Comparison of ENCODE assay signal across 1 cellular context in the genomic region with DNA sequence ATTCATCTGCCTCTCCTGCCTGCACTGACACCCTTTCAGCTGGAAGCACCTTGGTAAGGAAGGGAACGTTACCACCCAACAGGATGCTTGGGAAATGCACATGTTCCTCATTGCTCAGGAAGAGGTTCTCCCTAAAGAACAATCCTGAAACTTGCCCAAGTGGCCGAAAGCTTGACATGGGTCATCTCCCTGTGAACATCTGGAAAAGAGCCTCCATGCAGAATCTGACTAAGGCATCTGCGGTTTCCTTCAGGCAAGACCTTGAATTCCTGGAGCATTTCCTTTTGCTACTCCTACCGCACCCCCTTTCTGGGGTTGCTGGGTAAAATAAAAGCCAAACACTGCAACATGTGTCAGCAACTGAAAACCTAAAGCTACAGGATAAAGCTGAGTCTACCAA.
TF ChIP-seq lines count a peak whose summit lies in the region.

No MANE protein-coding gene starts in this region.

TF ChIP-seq in GM23338, 12 proteins besides CTCF, POLR2A, EP300 and RAD21 (continued from another document):
- TF ChIP-seq ZNF462 (CRISPR knock-in tag; IDR thresholded peaks at IDR 0.05) = no peak
TF ChIP-seq in GM23338: peak in this region for 0.
